ENCODE assay signal across 23 cellular contexts in genomic region chr7:70654979-70655378, GRCh38.
DNase-seq lines count a peak whose midpoint lies in the region; ATAC-seq and TF ChIP-seq lines count a peak whose summit lies in the region.
"Had no signal": no experiment of that assay in that cellular context is flagged by ENCODE, and none has a peak within 500 bp of the region (broad histone marks: within the 10 kb centered on the region; RNA-seq: fewer than 3 reads in every experiment).

No MANE protein-coding gene starts in this region.

- ATAC-seq in activated T-helper 17 cell treated with anti-CD3 and anti-CD28 coated beads, Interleukin-2, amount 50 U/mL, for 72 hours (replicated peaks), result no peak
- ATAC-seq: CD8-positive, alpha-beta T cell; Panc1 had no signal

- no peak overlapping the region for H4K91ac ChIP-seq in neuronal stem cell (ENCODE audit: low read depth, low read length, poor library complexity)

- H2BK15ac ChIP-seq in neuronal stem cell (ENCODE audit: low read length), result no peak overlapping the region

- H3K18ac ChIP-seq in neuronal stem cell (ENCODE audit: low read length), result no peak overlapping the region

- no peaks in the 10 kb centered on the region for H3K9me3 ChIP-seq in left ventricle myocardium inferior (replicated peaks)
- H3K9me3 ChIP-seq in neuronal stem cell (replicated peaks in 1 of 2; ENCODE audit: control insufficient read depth in 2 of 2, insufficient read depth in 1 of 2, low read depth in 1 of 2, low read length in 2 of 2), result no peaks in the 10 kb centered on the region
- H3K9me3 ChIP-seq in testis, result no peaks in the 10 kb centered on the region
- H3K9me3 ChIP-seq: SJCRH30 had no signal

- H3K4me1 Mint-ChIP-seq in activated T-helper 17 cell treated with anti-CD3 and anti-CD28 coated beads, Interleukin-2, amount 50 U/mL, for 72 hours, result peaks cover 6% of the 10 kb centered on the region

- no peak overlapping the region for H3K4me3 Mint-ChIP-seq in activated T-helper 17 cell treated with anti-CD3 and anti-CD28 coated beads, Interleukin-2, amount 50 U/mL, for 72 hours
- H3K4me3 Mint-ChIP-seq: CD8-positive, alpha-beta T cell had no signal

- intact Hi-C loops in left ventricle myocardium inferior (cut with micrococcal nuclease), result no loop called here
- intact Hi-C loops in testis (cut with DNase I; ENCODE audit: low total_unique reads), result no loop called here

- H3K27me3 Mint-ChIP-seq in activated T-helper 17 cell treated with anti-CD3 and anti-CD28 coated beads, Interleukin-2, amount 50 U/mL, for 72 hours, result no peaks in the 10 kb centered on the region

- H3K4me3 ChIP-seq in left ventricle myocardium inferior, result no peak overlapping the region
- H3K4me3 ChIP-seq in neuronal stem cell (ENCODE audit: low read length in 2 of 2), result no peak overlapping the region
- H3K4me3 ChIP-seq in testis, result no peak overlapping the region
- no peak overlapping the region for H3K4me3 ChIP-seq in foreskin fibroblast (ENCODE audit: low read depth in 1 of 2, low read length in 2 of 2)
- H3K4me3 ChIP-seq: BLaER1 treated with 17β-estradiol and CSF1 and Interleukin-3, amounts not matched to agents 10 nM and 100 nM; SJCRH30 had no signal

- no peaks in the 10 kb centered on the region for H3K36me3 Mint-ChIP-seq in activated T-helper 17 cell treated with anti-CD3 and anti-CD28 coated beads, Interleukin-2, amount 50 U/mL, for 72 hours (ENCODE audit: low read depth)
- H3K36me3 Mint-ChIP-seq: CD8-positive, alpha-beta T cell had no signal

- TF ChIP-seq POLR2A in testis (IDR thresholded peaks at IDR 0.05), result no peak

- no peak overlapping the region for H2BK120ac ChIP-seq in neuronal stem cell (ENCODE audit: low read depth, low read length)

- no peak overlapping the region for H4K8ac ChIP-seq in neuronal stem cell (ENCODE audit: low read depth, low read length)

- no peak overlapping the region for H2AFZ ChIP-seq in neuronal stem cell (ENCODE audit: low read length)

- TF ChIP-seq CTCF in left ventricle myocardium inferior (IDR thresholded peaks at IDR 0.05; ENCODE audit: borderline replicate concordance) (no peak), testis (IDR thresholded peaks at IDR 0.05) (no peak), foreskin fibroblast (IDR thresholded peaks at IDR 0.05; ENCODE audit: low read depth, low read length) (no peak)

- no peak overlapping the region for H3K4me2 ChIP-seq in neuronal stem cell (ENCODE audit: insufficient read depth, low read length, poor library complexity, severe bottlenecking)
- H3K4me2 ChIP-seq: BLaER1 treated with 17β-estradiol and CSF1 and Interleukin-3, amounts not matched to agents 10 nM and 100 nM had no signal

- no peak overlapping the region for H3K27ac Mint-ChIP-seq in activated T-helper 17 cell treated with anti-CD3 and anti-CD28 coated beads, Interleukin-2, amount 50 U/mL, for 72 hours
- H3K27ac Mint-ChIP-seq: CD8-positive, alpha-beta T cell had no signal

- H2AK5ac ChIP-seq in neuronal stem cell (ENCODE audit: low read depth, low read length), result no peak overlapping the region

- no peaks in the 10 kb centered on the region for H3K27me3 ChIP-seq in left ventricle myocardium inferior (ENCODE audit: low read depth)
- no peaks in the 10 kb centered on the region for H3K27me3 ChIP-seq in neuronal stem cell (ENCODE audit: control insufficient read depth in 3 of 3, insufficient read depth in 3 of 3, low read depth in 1 of 3, low read length in 3 of 3)
- no peaks in the 10 kb centered on the region for H3K27me3 ChIP-seq in testis
- H3K27me3 ChIP-seq: BLaER1 treated with 17β-estradiol and CSF1 and Interleukin-3, amounts not matched to agents 10 nM and 100 nM; SJCRH30 had no signal

- H3K4ac ChIP-seq in neuronal stem cell (ENCODE audit: low read length), result no peak overlapping the region

- H3K36me3 ChIP-seq in left ventricle myocardium inferior, result no peaks in the 10 kb centered on the region
- H3K36me3 ChIP-seq in neuronal stem cell (replicated peaks in 1 of 2; ENCODE audit: control insufficient read depth in 2 of 2, insufficient read depth in 2 of 2, low read length in 2 of 2), result no peaks in the 10 kb centered on the region
- no peaks in the 10 kb centered on the region for H3K36me3 ChIP-seq in testis (ENCODE audit: low read depth, missing control alignments)
- H3K36me3 ChIP-seq: SJCRH30 had no signal

- H3K79me1 ChIP-seq in neuronal stem cell (ENCODE audit: low read depth, low read length), result no peaks in the 10 kb centered on the region

- H3K23ac ChIP-seq in neuronal stem cell (ENCODE audit: low read depth, low read length, poor library complexity), result peak overlapping the region; percentile 21

- H3K14ac ChIP-seq in neuronal stem cell (ENCODE audit: low read length), result no peak overlapping the region

- no peak overlapping the region for H2BK12ac ChIP-seq in neuronal stem cell (ENCODE audit: low read length)

- H3K9me3 Mint-ChIP-seq in activated T-helper 17 cell treated with anti-CD3 and anti-CD28 coated beads, Interleukin-2, amount 50 U/mL, for 72 hours, result peaks cover 3% of the 10 kb centered on the region
- H3K9me3 Mint-ChIP-seq: CD8-positive, alpha-beta T cell had no signal

- WGBS in neuronal stem cell (ENCODE audit: extremely low coverage in 2 of 2, insufficient read length in 2 of 2, insufficient replicate concordance in 1 of 2), 2 donors, result no CpG with 5 or more reads among the region's 5 CpGs
- WGBS in testis, 2 donors, result 35 to 50% methylated on average over 5 of the region's 5 CpGs

- H3K4me1 ChIP-seq in left ventricle myocardium inferior (peaks cover 33% of the 10 kb centered on the region), neuronal stem cell (ENCODE audit: control insufficient read depth in 2 of 2, insufficient read depth in 1 of 2, low read depth in 1 of 2, low read length in 2 of 2) (peaks cover 6 to 11% of the 10 kb centered on the region in 2 donors), testis (no peaks in the 10 kb centered on the region)

- DNase-seq in cerebellum (ENCODE audit: low spot score), result peak; percentile 11
- DNase-seq in left ventricle myocardium inferior, result peak; percentile 55
- no peak for DNase-seq in neuronal stem cell (ENCODE audit: low spot score)
- DNase-seq in testis, result peak; percentile 19
- DNase-seq in NCI-H2227 (lab: John Stamatoyannopoulos, UW; ENCODE audit: unreplicated experiment), result no peak
- no peak for DNase-seq in foreskin fibroblast
- DNase-seq in T1000 (lab: John Stamatoyannopoulos, UW), result no peak
- DNase-seq: CD8-positive, alpha-beta T cell; DMS53; GF-D8; GOT3; HCEC 1CT; KBM-7; MM.1S; NCI-H1048; NCI-H1417 treated with DMSO at 0.1 percent for 48 hours; NCI-H187; NCI-H510A; NCI-H774; SJCRH30 had no signal

- H3K9ac ChIP-seq in neuronal stem cell (ENCODE audit: low read depth, low read length, poor library complexity), result no peak overlapping the region
- H3K9ac ChIP-seq: BLaER1 treated with 17β-estradiol and CSF1 and Interleukin-3, amounts not matched to agents 10 nM and 100 nM had no signal

- H3K27ac ChIP-seq in left ventricle myocardium inferior (replicated peaks), result no peak overlapping the region
- no peak overlapping the region for H3K27ac ChIP-seq in neuronal stem cell (replicated peaks; ENCODE audit: low read length)
- no peak overlapping the region for H3K27ac ChIP-seq in testis
- H3K27ac ChIP-seq: BLaER1 treated with 17β-estradiol and CSF1 and Interleukin-3, amounts not matched to agents 10 nM and 100 nM; SJCRH30 had no signal

- H2BK5ac ChIP-seq in neuronal stem cell (ENCODE audit: low read length), result no peak overlapping the region

Comparison
In these comparisons a context has a peak if more than half of its experiments do, and no peak if none do; other contexts are left out.
1. DNase-seq: peak in cerebellum (single experiment), left ventricle myocardium inferior (single experiment) and testis (single experiment); none in neuronal stem cell (single experiment), NCI-H2227 (single experiment), foreskin fibroblast (0 of 2) and T1000 (single experiment).